Comparison of ENCODE assay signal across 1 cellular context in genomic region chr11:117946196-117946841, GRCh38.
TF ChIP-seq lines count a peak whose summit lies in the region.

No MANE protein-coding gene starts in this region.

TF ChIP-seq in endothelial cell of umbilical vein, 7 proteins besides CTCF, POLR2A, EP300 and RAD21:
- TF ChIP-seq POLR2AphosphoS5 (IDR thresholded peaks at IDR 0.05; ENCODE audit: insufficient read depth, low read depth, low read length) = no peak
- no peak for TF ChIP-seq FOS (IDR thresholded peaks at IDR 0.05; ENCODE audit: borderline replicate concordance, insufficient read depth, low read length)
